ENCODE assay signal across 8 cellular contexts in the genomic region with DNA sequence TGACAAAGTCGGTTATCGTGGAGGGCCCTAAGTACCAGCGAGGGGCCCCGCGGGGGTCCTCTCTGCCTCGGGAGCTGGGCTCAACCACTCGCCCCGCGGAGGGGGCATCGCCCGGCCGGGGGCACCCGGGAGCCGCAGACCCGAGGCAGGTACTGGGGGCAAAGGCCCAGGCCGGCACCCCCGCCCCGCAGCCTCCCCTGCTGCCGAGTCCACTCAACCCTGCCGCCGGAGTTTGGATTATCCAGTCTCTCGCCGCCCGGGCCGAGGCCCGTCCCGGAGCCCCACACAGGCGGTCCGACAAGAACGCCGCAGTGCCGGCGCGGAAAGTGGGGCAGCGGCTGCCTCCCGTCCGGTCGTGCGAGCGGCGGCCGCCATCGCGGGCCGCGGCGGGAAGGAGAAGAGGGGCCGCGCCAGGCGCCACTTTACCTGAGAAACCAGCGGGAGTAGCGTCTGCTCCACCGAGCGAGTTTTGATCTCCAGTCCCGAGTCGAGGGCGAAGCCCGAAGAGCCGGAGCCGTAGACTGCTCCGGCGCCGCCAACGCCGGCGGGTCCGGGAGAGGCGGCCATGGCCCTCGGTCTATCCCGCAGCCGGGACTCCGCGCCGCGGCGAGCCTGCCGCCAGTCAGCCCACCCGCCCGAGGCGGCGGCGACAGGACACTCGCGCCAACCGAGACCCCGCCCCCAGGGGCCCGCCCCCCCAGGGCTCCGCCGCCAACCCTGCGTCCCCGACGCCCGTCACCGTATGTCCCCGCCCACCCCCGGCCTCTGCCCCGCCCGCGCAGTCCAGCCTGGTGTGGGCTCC. TPM values are rescaled to one million over a fixed set of nuclear protein-coding genes. Genes with fewer than 3 reads are reported as not detected.
DNase-seq lines count a peak whose midpoint lies in the region; ATAC-seq and TF ChIP-seq lines count a peak whose summit lies in the region.

A gene with protein sequence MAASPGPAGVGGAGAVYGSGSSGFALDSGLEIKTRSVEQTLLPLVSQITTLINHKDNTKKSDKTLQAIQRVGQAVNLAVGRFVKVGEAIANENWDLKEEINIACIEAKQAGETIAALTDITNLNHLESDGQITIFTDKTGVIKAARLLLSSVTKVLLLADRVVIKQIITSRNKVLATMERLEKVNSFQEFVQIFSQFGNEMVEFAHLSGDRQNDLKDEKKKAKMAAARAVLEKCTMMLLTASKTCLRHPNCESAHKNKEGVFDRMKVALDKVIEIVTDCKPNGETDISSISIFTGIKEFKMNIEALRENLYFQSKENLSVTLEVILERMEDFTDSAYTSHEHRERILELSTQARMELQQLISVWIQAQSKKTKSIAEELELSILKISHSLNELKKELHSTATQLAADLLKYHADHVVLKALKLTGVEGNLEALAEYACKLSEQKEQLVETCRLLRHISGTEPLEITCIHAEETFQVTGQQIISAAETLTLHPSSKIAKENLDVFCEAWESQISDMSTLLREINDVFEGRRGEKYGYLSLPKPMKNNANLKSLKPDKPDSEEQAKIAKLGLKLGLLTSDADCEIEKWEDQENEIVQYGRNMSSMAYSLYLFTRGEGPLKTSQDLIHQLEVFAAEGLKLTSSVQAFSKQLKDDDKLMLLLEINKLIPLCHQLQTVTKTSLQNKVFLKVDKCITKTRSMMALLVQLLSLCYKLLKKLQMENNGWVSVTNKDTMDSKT (minus strand): TSS at position 624 of the 802 bp plus-strand sequence. CDS start 57 bp downstream, at position 567.

- peak; percentile 69 for ATAC-seq in GM21390 (IDR thresholded peaks at IDR 0.05; ENCODE audit: unreplicated experiment)

- TF ChIP-seq CTCF in Calu3 (IDR thresholded peaks at IDR 0.05; ENCODE audit: unreplicated experiment) (no peak), PC-9 (conservative IDR thresholded peaks at IDR 0.05) (no peak), fibroblast of mammary gland (conservative IDR thresholded peaks at IDR 0.05; ENCODE audit: control insufficient read depth, insufficient read depth, low read depth, low read length) (no peak), nephron (IDR thresholded peaks at IDR 0.05; ENCODE audit: unreplicated experiment in 3 of 3) (no peak), stomach (IDR thresholded peaks at IDR 0.05) (no peak)

- intact Hi-C loops in Calu3 (cut with micrococcal nuclease; ENCODE audit: unreplicated experiment) (loop anchor here (10.0 kb wide), 1 partner anchor 58 kb away; no protein-coding TSS in a partner anchor), PC-9 (cut with micrococcal nuclease; ENCODE audit: unreplicated experiment) (loop anchor here (1.0 to 5.0 kb wide), 6 partner anchors 23 to 304 kb away; partner anchors contain the start of genes ABITRAM, ELP1 and TMEM245), stomach (cut with DNase I; ENCODE audit: low total_unique reads) (no loop called here)

- no peak for TF ChIP-seq EP300 in stomach (IDR thresholded peaks at IDR 0.05)

- peak within 1 kb of the TSS; percentile 79 for H2AFZ ChIP-seq in PC-9

- DNase-seq in Calu3 (peak; percentile 92), PC-9 (peak; percentile 49 to 95), fibroblast of mammary gland (ENCODE audit: low read depth) (peak; percentile 76), stomach (peak; percentile 94)
- DNase-seq in activated T-helper 1 cell treated with anti-CD3 and anti-CD28 coated beads, Interleukin-2, amount 50 U/mL, for 16 hours (ENCODE audit: low read depth in 1 of 2, low spot score in 1 of 2): peak; percentile 74 to 76

- H3K4me3 ChIP-seq in HUES48 (ENCODE audit: low read depth, low read length) (peak within 1 kb of the TSS; percentile 75), PC-9 (peak within 1 kb of the TSS; percentile 72), fibroblast of mammary gland (ENCODE audit: control insufficient read depth, low read depth, low read length) (peak within 1 kb of the TSS; percentile 85), stomach (peak within 1 kb of the TSS; percentile 82 to 95 (median 88))

- no peaks in the 10 kb centered on the region for H3K9me2 ChIP-seq in PC-9 (ENCODE audit: insufficient read depth)

- H3K9me3 Mint-ChIP-seq in Calu3 (ENCODE audit: low read depth, unreplicated experiment) (no peaks in the 10 kb centered on the region), nephron (no peaks in the 10 kb centered on the region)

- H3K27me3 ChIP-seq in HUES48 (ENCODE audit: control insufficient read depth, insufficient read depth, low read length) (peaks cover 15% of the 10 kb centered on the region), PC-9 (ENCODE audit: insufficient read depth, low read depth) (no peaks in the 10 kb centered on the region), stomach (no peaks in the 10 kb centered on the region)

- H3K4me1 Mint-ChIP-seq in Calu3 (ENCODE audit: low read depth, unreplicated experiment): peaks cover 25% of the 10 kb centered on the region
- peaks cover 43% of the 10 kb centered on the region for H3K4me1 Mint-ChIP-seq in nephron

- H3F3A ChIP-seq in PC-9 (ENCODE audit: insufficient read depth, low read depth): peaks cover 65% of the 10 kb centered on the region

- H3K27ac Mint-ChIP-seq in Calu3 (ENCODE audit: unreplicated experiment) (peak within 1 kb of the TSS; percentile 88), nephron (peak within 1 kb of the TSS; percentile 96 to 99 (median 96))

- H3K27me3 Mint-ChIP-seq in Calu3 (ENCODE audit: unreplicated experiment): no peaks in the 10 kb centered on the region
- no peaks in the 10 kb centered on the region for H3K27me3 Mint-ChIP-seq in nephron (ENCODE audit: low read depth)

- peak within 1 kb of the TSS; percentile 81 for H3K9ac ChIP-seq in HUES48 (ENCODE audit: low read depth, low read length)

- peak in 1 of 4 donors; percentile 27 for TF ChIP-seq POLR2A in stomach (IDR thresholded peaks at IDR 0.05)

- peak within 1 kb of the TSS; percentile 84 for H3K4me3 Mint-ChIP-seq in Calu3 (ENCODE audit: low read depth, unreplicated experiment)
- H3K4me3 Mint-ChIP-seq in nephron: peak within 1 kb of the TSS; percentile 95 to 97 (median 97)

- H3K36me3 Mint-ChIP-seq in Calu3 (ENCODE audit: insufficient read depth, unreplicated experiment) (peaks cover 16% of the 10 kb centered on the region), nephron (ENCODE audit: low read depth) (peaks cover 9% of the 10 kb centered on the region)

- BruUV-seq in Calu3 (replicated peaks; lab: Mats Ljungman, UMichigan) (no TSS peak), PC-9 (replicated peaks; lab: Mats Ljungman, UMichigan) (no TSS peak)

- H3K79me2 ChIP-seq in PC-9 (ENCODE audit: low read depth): peaks cover 45% of the 10 kb centered on the region

- CTCF ChIA-PET in Calu3 (lab: Charles Lee) (no interaction called here), PC-9 (lab: Charles Lee) (no interaction called here)

- peak within 1 kb of the TSS; percentile 83 for H3K4me2 ChIP-seq in PC-9

- H3K4me1 ChIP-seq in HUES48 (ENCODE audit: control insufficient read depth, insufficient read depth, low read length): peaks cover 16% of the 10 kb centered on the region
- H3K4me1 ChIP-seq in PC-9 (replicated peaks; ENCODE audit: insufficient read depth): peaks cover 74% of the 10 kb centered on the region
- H3K4me1 ChIP-seq in stomach: peaks cover 26 to 56% (median 42%) of the 10 kb centered on the region in 4 donors

- 0 to 1% (median 0%) methylated on average over 33 to 99 of the region's 99 CpGs for WGBS in stomach, 5 donors

- H3K9me3 ChIP-seq in HUES48 (ENCODE audit: control insufficient read depth, insufficient read depth, low read length) (no peaks in the 10 kb centered on the region), PC-9 (ENCODE audit: insufficient read depth, low read depth) (no peaks in the 10 kb centered on the region), stomach (no peaks in the 10 kb centered on the region)

- POLR2A ChIA-PET in PC-9 (lab: Charles Lee; ENCODE audit: unreplicated experiment): interaction anchor here (1.0 kb wide), 1 partner anchor 107 kb away, joined by 9 read pairs; the partner anchor contains the start of gene TMEM245

- H3K27ac ChIP-seq in HUES48 (ENCODE audit: low read depth, low read length) (peak within 1 kb of the TSS; percentile 88), PC-9 (peak within 1 kb of the TSS; percentile 77), stomach (peak within 1 kb of the TSS; percentile 93 to 98 (median 96))

- peaks cover 5% of the 10 kb centered on the region; the same call in 1 of the 2 replicates for H4K20me1 ChIP-seq in PC-9 (ENCODE audit: insufficient read depth)

- 0 out of 2 replicates have a peak, but pooled peaks cover 4% of the 10 kb centered on the region for H3K36me3 ChIP-seq in HUES48 (ENCODE audit: control insufficient read depth, insufficient read depth, low read length)
- H3K36me3 ChIP-seq in PC-9 (ENCODE audit: low read depth): peaks cover 9% of the 10 kb centered on the region; the same call in 1 of the 2 replicates
- peaks cover 0 to 7% (median 0%) of the 10 kb centered on the region in 4 donors for H3K36me3 ChIP-seq in stomach

RNA-seq across cellular contexts. Expression of the gene that starts here (rescaled TPM):
- 20.6 and 23.7 TPM in 2 replicates for total RNA-seq in Calu3 (2022)
- 57.7 and 71.3 TPM in 2 replicates for total RNA-seq in PC-9 (2021)
- 10 to 100 TPM; 15.6 to 87.0 (median 56.2) TPM for total RNA-seq in stomach
- 10 to 100 TPM; 33.3 to 71.0 (median 51.3) TPM for polyA plus RNA-seq in stomach

Comparison
In these comparisons a context has a peak if more than half of its experiments do, and no peak if none do; other contexts are left out.
1. Peak in every context shown above with its lines: DNase-seq, ATAC-seq, H3K4me3 ChIP-seq and H3K27ac ChIP-seq.